Comparison of ENCODE assay signal across 8 cellular contexts in genomic region chr10:73168486-73168844, GRCh38. TPM values are rescaled to one million over a fixed set of nuclear protein-coding genes. Genes with fewer than 3 reads are reported as not detected.
A peak's percentile ranks its signal among the peaks of the same experiment; 100 is the strongest.
DNase-seq lines count a peak whose midpoint lies in the region; ATAC-seq, FAIRE-seq and TF ChIP-seq lines count a peak whose summit lies in the region.

No MANE protein-coding gene starts in this region.

- H3K27me3 Mint-ChIP-seq in natural killer cell (ENCODE audit: low read depth in 2 of 2) = no peaks in the 10 kb centered on the region

- DNase-seq in NCI-H69 (lab: John Stamatoyannopoulos, UW) (peak; percentile 58), H1 (ENCODE audit: low read depth in 1 of 2, low spot score in 2 of 2) (peak in 1 of 2 experiments; percentile 1), natural killer cell (no peak), medulla oblongata (ENCODE audit: extremely low spot score) (no peak), midbrain (lab: John Stamatoyannopoulos, UW) (no peak)
- DNase-seq in stimulated activated naive CD4-positive, alpha-beta T cell treated with Interleukin-2 at 50 U/mL for 16 hours (lab: John Stamatoyannopoulos, UW) = no peak

- peak overlapping the region; percentile 56 for H3K56ac ChIP-seq in H1 (replicated peaks; ENCODE audit: insufficient read length, low read depth, low read length)

- no peak overlapping the region for H3K14ac ChIP-seq in H1 (ENCODE audit: insufficient read length)

- H3K4me1 ChIP-seq in BLaER1 (peaks cover 27% of the 10 kb centered on the region), H1 (replicated peaks in 1 of 4; ENCODE audit: control insufficient read depth in 3 of 4, insufficient read depth in 4 of 4, low read length in 3 of 4) (no peaks in the 10 kb centered on the region; a peak in 2 of 7 replicates)

- no peak overlapping the region for H3K23ac ChIP-seq in H1 (ENCODE audit: insufficient read length)

- no peak overlapping the region for H4K91ac ChIP-seq in H1 (replicated peaks; ENCODE audit: insufficient read length, low read length)

- H4K8ac ChIP-seq in H1 (ENCODE audit: extremely low read depth, insufficient read depth, low read length) = peak overlapping the region; percentile 98; the same call in 1 of the 2 replicates

- H3K36me3 Mint-ChIP-seq in natural killer cell = no peaks in the 10 kb centered on the region

- CTCF ChIA-PET in H1 (lab: Charles Lee; ENCODE audit: partially characterized antibody) = interaction anchor here (0.9 to 3.3 kb wide), 3 partner anchors 9 to 226 kb away, joined by 3 to 11 read pairs (median 3); no protein-coding TSS in a partner anchor

- TF ChIP-seq RAD21 in H1 (IDR thresholded peaks at IDR 0.05 in 1 of 2, conservative IDR thresholded peaks at IDR 0.05 in 1 of 2; ENCODE audit: low read depth in 2 of 2, low read length in 2 of 2) = no peak

- H3K9me3 ChIP-seq in BLaER1 (no peaks in the 10 kb centered on the region), H1 (ENCODE audit: insufficient read depth in 2 of 2, low read depth in 1 of 2, low read length in 1 of 2) (no peaks in the 10 kb centered on the region; a peak in 1 of 4 replicates)

- H3K4me3 ChIP-seq in BLaER1 (peak overlapping the region; percentile 77), H1 (ENCODE audit: extremely low read depth in 1 of 4, insufficient read depth in 2 of 4, low read depth in 3 of 4, low read length in 4 of 4) (peak overlapping the region; percentile 88 to 99 (median 94))

- H3K9me3 Mint-ChIP-seq in natural killer cell = no peaks in the 10 kb centered on the region

- 1% methylated on average over 6 of the region's 6 CpGs; no CpG with 5 or more reads in 1 of the 2 experiments for WGBS in H1 (ENCODE audit: extremely low coverage in 1 of 2, insufficient coverage in 1 of 2, insufficient read length in 1 of 2, insufficient replicate concordance in 2 of 2, low coverage in 1 of 2, low lambda C conversion rate in 2 of 2, missing lambda C conversion rate in 1 of 2), 2 experiments

- TF ChIP-seq CTCF in H1 (IDR thresholded peaks at IDR 0.05; ENCODE audit: control extremely low read depth in 1 of 3, insufficient read depth in 1 of 3, low read depth in 1 of 3, low read length in 3 of 3) (no peak), natural killer cell (IDR thresholded peaks at IDR 0.05) (no peak)

- peak overlapping the region; percentile 100 for H3K4me3 Mint-ChIP-seq in natural killer cell

- no peak overlapping the region for H2BK12ac ChIP-seq in H1 (ENCODE audit: low read depth, low read length)

- TF ChIP-seq EP300 in H1 (IDR thresholded peaks at IDR 0.05; ENCODE audit: borderline replicate concordance in 1 of 2, low read depth in 2 of 2, low read length in 2 of 2) = no peak

- H3K79me2 ChIP-seq in H1 (ENCODE audit: control insufficient read depth in 1 of 2, insufficient read depth in 2 of 2, low read length in 2 of 2) = peaks cover 5 to 42% of the 10 kb centered on the region in 2 experiments

- TF ChIP-seq POLR2A in H1 (IDR thresholded peaks at IDR 0.05; ENCODE audit: control extremely low read depth in 1 of 2, low read depth in 2 of 2, low read length in 2 of 2) = no peak

- H3K27me3 ChIP-seq in BLaER1 (no peaks in the 10 kb centered on the region), H1 (replicated peaks in 1 of 4; ENCODE audit: control insufficient read depth in 3 of 4, extremely low read depth in 1 of 4, insufficient read depth in 3 of 4, low read length in 3 of 4) (no peaks in the 10 kb centered on the region)

- peak overlapping the region; percentile 96 for H3K4me2 ChIP-seq in BLaER1
- H3K4me2 ChIP-seq in H1 (ENCODE audit: insufficient read depth in 1 of 2, low read depth in 2 of 2, low read length in 2 of 2) = peak overlapping the region; percentile 70 to 77

- no peak overlapping the region for H3K4ac ChIP-seq in H1 (replicated peaks; ENCODE audit: insufficient read length, low read depth, low read length)

- H2BK5ac ChIP-seq in H1 (ENCODE audit: low read depth, low read length) = no peak overlapping the region; the same call in 1 of the 2 replicates

- peaks cover 3% of the 10 kb centered on the region; the same call in 1 of the 2 replicates for H3K79me1 ChIP-seq in H1 (ENCODE audit: low read depth, low read length)

- intact Hi-C loops in natural killer cell (cut with micrococcal nuclease) = loop anchor here (2.0 to 5.0 kb wide), 2 partner anchors 72 to 79 kb away; partner anchors contain the start of genes DNAJC9 and P4HA1

- H2BK15ac ChIP-seq in H1 (ENCODE audit: low read length) = no peak overlapping the region

- H4K5ac ChIP-seq in H1 (ENCODE audit: insufficient read length, low read depth, low read length) = peak overlapping the region; percentile 18

- POLR2A ChIA-PET in H1 (lab: Charles Lee; ENCODE audit: partially characterized antibody) = interaction anchor here (0.9 to 2.3 kb wide), 6 partner anchors 10 to 83 kb away, joined by 3 to 10 read pairs (median 4); partner anchors contain the start of gene DNAJC9

- no peak overlapping the region for H3K18ac ChIP-seq in H1 (ENCODE audit: extremely low read depth, low read length)

- no peak overlapping the region for H2AK5ac ChIP-seq in H1 (ENCODE audit: low read depth, low read length)

- H3K27ac ChIP-seq in BLaER1 = peak overlapping the region; percentile 86
- H3K27ac ChIP-seq in H1 (ENCODE audit: low read depth, low read length) = peak overlapping the region; percentile 85; the same call in 1 of the 2 replicates

- H2AFZ ChIP-seq in H1 (ENCODE audit: low read length) = no peak overlapping the region

- ATAC-seq in GM19455 (IDR thresholded peaks at IDR 0.05; ENCODE audit: unreplicated experiment) = peak; percentile 20
- no peak for ATAC-seq in natural killer cell

- H4K20me1 ChIP-seq in BLaER1 = peaks cover 22% of the 10 kb centered on the region
- H4K20me1 ChIP-seq in H1 (replicated peaks in 1 of 2; ENCODE audit: control insufficient read depth in 1 of 2, insufficient read depth in 2 of 2, low read length in 2 of 2) = peaks cover 0 to 2% of the 10 kb centered on the region in 2 experiments

- FAIRE-seq in H1 (lab: Jason Lieb, UNC) = no peak

- peaks cover 15% of the 10 kb centered on the region for H3K36me3 ChIP-seq in BLaER1
- H3K36me3 ChIP-seq in H1 (ENCODE audit: control insufficient read depth in 2 of 4, insufficient read depth in 4 of 4, low read length in 3 of 4) = peaks cover 0 to 4% (median 3%) of the 10 kb centered on the region in 4 experiments; a peak in 2 of 8 replicates

- no peak overlapping the region for H2BK120ac ChIP-seq in H1 (replicated peaks; ENCODE audit: low read depth, low read length)

- H3K9ac ChIP-seq in BLaER1 = peak overlapping the region; percentile 90
- H3K9ac ChIP-seq in H1 (replicated peaks in 1 of 4; ENCODE audit: extremely low read depth in 1 of 4, low read depth in 3 of 4, low read length in 3 of 4) = peak overlapping the region; percentile 51 to 94 (median 79)

- no peak overlapping the region for H2BK20ac ChIP-seq in H1 (ENCODE audit: low read length)

- H3K27ac Mint-ChIP-seq in natural killer cell = peak overlapping the region; percentile 100

- peaks cover 35 to 37% of the 10 kb centered on the region in 2 donors for H3K4me1 Mint-ChIP-seq in natural killer cell

- H3K23me2 ChIP-seq in H1 (ENCODE audit: low read depth, low read length) = no peaks in the 10 kb centered on the region; the same call in 1 of the 2 replicates

TF ChIP-seq in H1, 55 proteins besides CTCF, POLR2A, EP300 and RAD21:
- no peak for TF ChIP-seq RBBP5 (IDR thresholded peaks at IDR 0.05; ENCODE audit: borderline replicate concordance, low read depth, low read length)
- TF ChIP-seq E2F6 (IDR thresholded peaks at IDR 0.05) = 0 out of 2 replicates have a peak, but pooled peaks have one; percentile 5

RNA-seq across cellular contexts. Expression of gene FAM149B1, which starts 0.5 kb away (rescaled TPM):
- 16.8 TPM in 2 replicates for total RNA-seq in H1 (2021; fragmentation: NEBNext Ultra II Directional; extraction: Animal tissue kit (Norgen Biotek cat#: 25700))
- polyA plus RNA-seq in H1 (2011; rRNA removed) = 20.3 and 21.9 TPM in 2 replicates
- polyA plus RNA-seq in H1 (2011; cell fraction: cytosol; rRNA removed) = 23.9 TPM
- 19.2 TPM for polyA plus RNA-seq in H1 (2011; cell fraction: nucleus; rRNA removed)
- polyA plus RNA-seq in H1 (2012, experiment 1 of 2) = 15.6 to 22.4 TPM (median 18.1 TPM) in 4 replicates
- 3.6 TPM for polyA plus RNA-seq in H1 (2012, experiment 2 of 2)
- 21.5 TPM for polyA plus RNA-seq in H1 (2013, experiment 1 of 2)
- 21.9 TPM for polyA plus RNA-seq in H1 (2013, experiment 2 of 2)
- polyA minus RNA-seq in H1 (2011; rRNA and poly(A)+ RNA removed) = 20.9 and 22.8 TPM in 2 replicates
- polyA minus RNA-seq in H1 (2011; cell fraction: cytosol; rRNA and poly(A)+ RNA removed) = 5.0 TPM
- polyA minus RNA-seq in H1 (2011; cell fraction: nucleus; rRNA and poly(A)+ RNA removed) = 15.4 TPM
- 10 to 100 TPM; 12.7 to 17.6 (median 12.8) TPM for total RNA-seq in natural killer cell

RNA-seq across cellular contexts. Expression of gene ECD, which starts 0.7 kb away (rescaled TPM):
- total RNA-seq in H1 (2021; fragmentation: NEBNext Ultra II Directional; extraction: Animal tissue kit (Norgen Biotek cat#: 25700)) = 38.0 and 43.6 TPM in 2 replicates
- polyA plus RNA-seq in H1 (2011; rRNA removed) = 19.4 and 27.1 TPM in 2 replicates
- polyA plus RNA-seq in H1 (2011; cell fraction: cytosol; rRNA removed) = 29.6 TPM
- polyA plus RNA-seq in H1 (2011; cell fraction: nucleus; rRNA removed) = 25.8 TPM
- polyA plus RNA-seq in H1 (2012, experiment 1 of 2) = 27.4 to 42.0 TPM (median 30.5 TPM) in 4 replicates
- 2.7 TPM for polyA plus RNA-seq in H1 (2012, experiment 2 of 2)
- 28.8 TPM for polyA plus RNA-seq in H1 (2013, experiment 1 of 2)
- 27.3 TPM for polyA plus RNA-seq in H1 (2013, experiment 2 of 2)
- polyA minus RNA-seq in H1 (2011; rRNA and poly(A)+ RNA removed) = 37.6 and 47.2 TPM in 2 replicates
- polyA minus RNA-seq in H1 (2011; cell fraction: cytosol; rRNA and poly(A)+ RNA removed) = 19.6 TPM
- polyA minus RNA-seq in H1 (2011; cell fraction: nucleus; rRNA and poly(A)+ RNA removed) = 29.7 TPM
- 10 to 100 TPM; 48.4 to 53.6 (median 52.1) TPM for total RNA-seq in natural killer cell

RNA-seq across cellular contexts. Expression of gene NUDT13, which starts 58.2 kb away (rescaled TPM):
- 1.5 and 1.9 TPM in 2 replicates for total RNA-seq in H1 (2021; fragmentation: NEBNext Ultra II Directional; extraction: Animal tissue kit (Norgen Biotek cat#: 25700))
- polyA plus RNA-seq in H1 (2011; rRNA removed) = 0.83 and 1.9 TPM in 2 replicates
- 2.8 TPM for polyA plus RNA-seq in H1 (2011; cell fraction: cytosol; rRNA removed)
- 1.9 TPM for polyA plus RNA-seq in H1 (2011; cell fraction: nucleus; rRNA removed)
- polyA plus RNA-seq in H1 (2012, experiment 1 of 2) = 2.6 to 3.9 TPM (median 3.4 TPM) in 4 replicates
- 0.35 TPM for polyA plus RNA-seq in H1 (2012, experiment 2 of 2)
- 1.8 TPM for polyA plus RNA-seq in H1 (2013, experiment 1 of 2)
- polyA plus RNA-seq in H1 (2013, experiment 2 of 2) = 2.1 TPM
- 1.2 and 2.4 TPM in 2 replicates for polyA minus RNA-seq in H1 (2011; rRNA and poly(A)+ RNA removed)
- 0.95 TPM for polyA minus RNA-seq in H1 (2011; cell fraction: cytosol; rRNA and poly(A)+ RNA removed)
- 1.6 TPM for polyA minus RNA-seq in H1 (2011; cell fraction: nucleus; rRNA and poly(A)+ RNA removed)
- total RNA-seq in natural killer cell = 1 to 10 TPM in 1 of 3 donors, under 1 TPM in 2; 0.35 to 1.3 (median 0.65) TPM
